In genomic region chr9:69313175-69313574, GRCh38 we compare ENCODE assay signal across 23 cellular contexts. TPM values are rescaled to one million over a fixed set of nuclear protein-coding genes. Genes with fewer than 3 reads are reported as not detected.
DNase-seq lines count a peak whose midpoint lies in the region; ATAC-seq, FAIRE-seq and TF ChIP-seq lines count a peak whose summit lies in the region.
"Had no signal": no experiment of that assay in that cellular context is flagged by ENCODE, and none has a peak within 500 bp of the region (broad histone marks: within the 10 kb centered on the region; RNA-seq: fewer than 3 reads in every experiment).

No MANE protein-coding gene starts in this region.

- H3K27me3 ChIP-seq in GM23338 (ENCODE audit: insufficient read depth) (no peaks in the 10 kb centered on the region), K562 (ENCODE audit: control insufficient read depth in 2 of 2, insufficient read depth in 2 of 2, low read length in 2 of 2) (no peaks in the 10 kb centered on the region), mesendoderm (ENCODE audit: insufficient read depth, low read length, poor library complexity) (no peaks in the 10 kb centered on the region)
- H3K27me3 ChIP-seq: BE2C had no signal

- peaks cover 6% of the 10 kb centered on the region; the same call in 1 of the 2 replicates for H3K9me2 ChIP-seq in GM23338 (ENCODE audit: insufficient read depth)

- no peak overlapping the region for H4K5ac ChIP-seq in mesendoderm (ENCODE audit: low read length)

- no peak overlapping the region for H3K27ac ChIP-seq in A549
- H3K27ac ChIP-seq in GM23338 (ENCODE audit: low read depth), result no peak overlapping the region
- H3K27ac ChIP-seq in K562 (ENCODE audit: extremely low read depth, low read depth, low read length), result no peak overlapping the region
- H3K27ac ChIP-seq in mesendoderm (ENCODE audit: low read depth, low read length), result no peak overlapping the region
- H3K27ac ChIP-seq: 22Rv1 had no signal

- peaks cover 67% of the 10 kb centered on the region for H3K9me3 Mint-ChIP-seq in GM23338

- no peak for TF ChIP-seq CTCF in A549 (IDR thresholded peaks at IDR 0.05)
- TF ChIP-seq CTCF in GM23338 (conservative IDR thresholded peaks at IDR 0.05; ENCODE audit: low read depth in 2 of 2), result no peak
- no peak for TF ChIP-seq CTCF in K562 (IDR thresholded peaks at IDR 0.05 in 2 of 3, conservative IDR thresholded peaks at IDR 0.05 in 1 of 3; ENCODE audit: insufficient read depth in 2 of 3, low read depth in 1 of 3, low read length in 3 of 3)

- no peak overlapping the region for H3K18ac ChIP-seq in mesendoderm (ENCODE audit: low read length)

- no peak overlapping the region for H3K4ac ChIP-seq in mesendoderm (ENCODE audit: low read depth, low read length)

- H3K79me1 ChIP-seq in mesendoderm (ENCODE audit: low read length), result no peaks in the 10 kb centered on the region

- no peak overlapping the region for H2AK5ac ChIP-seq in mesendoderm (ENCODE audit: low read length)

- TF ChIP-seq RAD21 in A549 (conservative IDR thresholded peaks at IDR 0.05 in 1 of 2, IDR thresholded peaks at IDR 0.05 in 1 of 2), result no peak
- no peak for TF ChIP-seq RAD21 in K562 (CRISPR knock-in tag; conservative IDR thresholded peaks at IDR 0.05 in 1 of 2, IDR thresholded peaks at IDR 0.05 in 1 of 2)

- no peak for ATAC-seq in A549
- ATAC-seq in GM23338, result no peak
- no peak for ATAC-seq in K562
- ATAC-seq in HG03442 (IDR thresholded peaks at IDR 0.05; ENCODE audit: unreplicated experiment), result no peak
- ATAC-seq in GM21717 (IDR thresholded peaks at IDR 0.05; ENCODE audit: unreplicated experiment), result no peak
- ATAC-seq: GM12878 had no signal

- H3K56ac ChIP-seq in mesendoderm (ENCODE audit: low read length), result no peak overlapping the region

- CTCF ChIA-PET in A549 (lab: Yijun Ruan, JAX), result no interaction called here
- CTCF ChIA-PET in K562 (lab: Yijun Ruan, JAX; ENCODE audit: low intra/inter-chr PET ratio), result no interaction called here

- H4K20me1 ChIP-seq in GM23338 (replicated peaks; ENCODE audit: insufficient read depth), result no peaks in the 10 kb centered on the region
- no peaks in the 10 kb centered on the region for H4K20me1 ChIP-seq in K562 (replicated peaks; ENCODE audit: control insufficient read depth, insufficient read depth, low read length)

- no peak overlapping the region for H2BK15ac ChIP-seq in mesendoderm (replicated peaks; ENCODE audit: low read depth)

- FAIRE-seq in A549 (lab: Jason Lieb, UNC) (no peak), K562 (lab: Jason Lieb, UNC) (no peak)
- FAIRE-seq: A204.1, GM12878, GM19239, H54 had no signal

- no peak overlapping the region for H3K27ac Mint-ChIP-seq in GM23338
- H3K27ac Mint-ChIP-seq: CD4-positive, alpha-beta memory T cell had no signal

- TF ChIP-seq EP300 in A549 (IDR thresholded peaks at IDR 0.05), result no peak
- TF ChIP-seq EP300 in K562 (IDR thresholded peaks at IDR 0.05; ENCODE audit: low read length), result no peak

- no peaks in the 10 kb centered on the region for H3K9me1 ChIP-seq in K562 (ENCODE audit: control insufficient read depth, insufficient read depth, low read length)

- no peak overlapping the region for H2BK120ac ChIP-seq in mesendoderm (ENCODE audit: low read depth, low read length)

- H3K23ac ChIP-seq in mesendoderm (ENCODE audit: low read length), result no peak overlapping the region

- H3K4me1 ChIP-seq in A549, result no peaks in the 10 kb centered on the region
- peaks cover under 1% of the 10 kb centered on the region; the same call in 1 of the 2 replicates for H3K4me1 ChIP-seq in GM23338 (ENCODE audit: insufficient read depth)
- H3K4me1 ChIP-seq in K562 (replicated peaks in 1 of 2; ENCODE audit: control insufficient read depth in 2 of 2, insufficient read depth in 2 of 2, low read length in 2 of 2), result no peaks in the 10 kb centered on the region
- H3K4me1 ChIP-seq in mesendoderm (ENCODE audit: control insufficient read depth, low read depth, low read length), result peaks cover 3% of the 10 kb centered on the region
- H3K4me1 ChIP-seq: BE2C, Caco-2 had no signal

- H3K9ac ChIP-seq in K562 (ENCODE audit: insufficient read depth in 1 of 2, low read depth in 2 of 2, low read length in 2 of 2), result no peak overlapping the region
- H3K9ac ChIP-seq in mesendoderm (ENCODE audit: low read length), result no peak overlapping the region

- H3K4me2 ChIP-seq in A549 (no peak overlapping the region), GM23338 (no peak overlapping the region), K562 (ENCODE audit: insufficient read depth, low read length) (no peak overlapping the region), mesendoderm (ENCODE audit: low read length) (no peak overlapping the region)

- POLR2A ChIA-PET in A549 (lab: Yijun Ruan, JAX) (no interaction called here), K562 (lab: Yijun Ruan, JAX) (no interaction called here)

- H3K9me3 ChIP-seq in A549 (peaks cover 5% of the 10 kb centered on the region; the same call in 2 of the 3 replicates), K562 (replicated peaks; ENCODE audit: control insufficient read depth, insufficient read depth, low read depth, low read length) (no peaks in the 10 kb centered on the region)
- H3K9me3 ChIP-seq: BE2C, Caco-2 had no signal

- intact Hi-C loops in K562 (cut with micrococcal nuclease), result no loop called here

- peaks cover 52% of the 10 kb centered on the region for H3K36me3 Mint-ChIP-seq in GM23338 (ENCODE audit: low read depth)

- no peak overlapping the region for H3K4me3 Mint-ChIP-seq in GM23338
- H3K4me3 Mint-ChIP-seq: CD4-positive, alpha-beta memory T cell had no signal

- peaks cover 4% of the 10 kb centered on the region; the same call in 1 of the 2 replicates for H3F3A ChIP-seq in GM23338 (replicated peaks; ENCODE audit: low read depth)

- H4K8ac ChIP-seq in mesendoderm (ENCODE audit: low read depth, low read length), result no peak overlapping the region

- H3K36me3 ChIP-seq in GM23338 (ENCODE audit: insufficient read depth) (0 out of 2 replicates have a peak, but pooled peaks cover 19% of the 10 kb centered on the region), K562 (ENCODE audit: control insufficient read depth, insufficient read depth, low read length) (no peaks in the 10 kb centered on the region), mesendoderm (ENCODE audit: control insufficient read depth, insufficient read depth, low read length) (no peaks in the 10 kb centered on the region)
- H3K36me3 ChIP-seq: BE2C, HAP-1 had no signal

- H3K4me1 Mint-ChIP-seq in GM23338, result peaks cover 10% of the 10 kb centered on the region
- H3K4me1 Mint-ChIP-seq: CD4-positive, alpha-beta memory T cell had no signal

- peaks cover 4% of the 10 kb centered on the region for H3K27me3 Mint-ChIP-seq in GM23338 (ENCODE audit: insufficient read depth, low read depth, poor library complexity)

- H2BK5ac ChIP-seq in mesendoderm (ENCODE audit: low read length), result no peak overlapping the region

- in situ Hi-C loops in K562 (cut with MboI), result no loop called here

- no TSS peak for BruUV-seq in K562 (replicated peaks; lab: Mats Ljungman, UMichigan)

- no peak for TF ChIP-seq POLR2A in A549 (IDR thresholded peaks at IDR 0.05; ENCODE audit: low read length)
- TF ChIP-seq POLR2A in K562 (conservative IDR thresholded peaks at IDR 0.05), result no peak

- DNase-seq in A549 (ENCODE audit: low read depth in 1 of 2, low spot score in 1 of 2) (no peak), GM23338 (ENCODE audit: low spot score) (peak; percentile 49), K562 (ENCODE audit: extremely low read depth in 1 of 4, low spot score in 3 of 4) (no peak), mesendoderm (peak; percentile 49)
- no peak for DNase-seq in activated CD4-positive, alpha-beta T cell treated with anti-CD3 and anti-CD28 coated beads, Interleukin-2, amount 50 U/mL, for 48 hours
- DNase-seq: ACHN; AML-193; BE2C; C1 segment of cervical spinal cord; Caco-2; CD4-positive, alpha-beta memory T cell; DMS153; DND-41; GDM1; GOT3 had no signal

- no peak overlapping the region for H2AFZ ChIP-seq in GM23338
- H2AFZ ChIP-seq in K562 (ENCODE audit: low read depth, low read length), result no peak overlapping the region

- H3K4me3 ChIP-seq in A549 (no peak overlapping the region), GM23338 (no peak overlapping the region), K562 (no peak overlapping the region), mesendoderm (ENCODE audit: low read length) (no peak overlapping the region)
- H3K4me3 ChIP-seq: GM12878, HAP-1 had no signal

- H3K79me2 ChIP-seq in GM23338 (replicated peaks; ENCODE audit: insufficient read depth), result no peaks in the 10 kb centered on the region
- H3K79me2 ChIP-seq in K562 (ENCODE audit: control insufficient read depth, insufficient read depth, low read length), result no peaks in the 10 kb centered on the region
- H3K79me2 ChIP-seq in mesendoderm (ENCODE audit: control insufficient read depth, insufficient read depth, low read length), result no peaks in the 10 kb centered on the region

TF ChIP-seq in GM23338, 12 proteins besides CTCF, POLR2A, EP300 and RAD21:
- TF ChIP-seq CREB1 (CRISPR knock-in tag; IDR thresholded peaks at IDR 0.05; ENCODE audit: low read depth), result no peak

RNA-seq across cellular contexts. Expression of gene ENTREP1, which starts 11.8 kb away (rescaled TPM):
- polyA plus RNA-seq in A549 (2011; rRNA removed) (0.09 and 0.16 TPM in 2 replicates), A549 (2017; fragmentation: RNase III; extraction: RNeasy Plus Mini Kit Qiagen cat#74134 plus additional on column Dnase treatment) (0.03 to 0.10 TPM (median 0.04 TPM) in 3 replicates), GM23338 (2016; fragmentation: Nextera tagmentation; extraction: Ambion mirVana) (5.7 and 5.8 TPM in 2 replicates), K562 (2011; rRNA removed) (not detected in 2 replicates), K562 (2014; fragmentation: Illumina TruSeq; extraction: Trizol) (not detected in 2 replicates), K562 (2014; fragmentation: Nextera tagmentation; extraction: Ambion mirVana) (not detected), K562 (2014; rRNA removed) (not detected in 2 replicates)
- 0.06 and 0.11 TPM in 2 replicates for polyA plus RNA-seq in A549 (2012; cell fraction: cytosol; rRNA removed)
- polyA plus RNA-seq in A549 (2012; cell fraction: nucleus; rRNA removed), result 0.28 and 0.40 TPM in 2 replicates
- not detected in 2 replicates for polyA minus RNA-seq in A549 (2011; rRNA and poly(A)+ RNA removed)
- 10.0 and 11.6 TPM in 2 replicates for total RNA-seq in GM23338 (2014; rRNA removed; shearing (Covaris generic))
- total RNA-seq in K562 (2011; cell fraction: chromatin; rRNA removed; ENCODE audit: low replicate concordance), result not detected in 2 replicates
- not detected in 2 replicates for total RNA-seq in K562 (2011; cell fraction: nucleolus; rRNA removed)
- not detected in 2 replicates for total RNA-seq in K562 (2011; cell fraction: nucleoplasm; rRNA removed)
- total RNA-seq in K562 (2014; rRNA removed) (not detected in 2 replicates), K562 (2014; rRNA removed; fragmentation: Illumina TruSeq; extraction: Trizol) (not detected in 2 replicates), K562 (2015; rRNA removed; fragmentation: Illumina TruSeq; extraction: Trizol) (not detected in 2 replicates), K562 (2021) (0.09 TPM in 1 of 2 replicates, not detected in the other)
- polyA plus RNA-seq in K562 (2011; cell fraction: cytosol; rRNA removed), result not detected in 2 replicates
- not detected in 2 replicates for polyA plus RNA-seq in K562 (2011; cell fraction: nucleus; rRNA removed)
- polyA plus RNA-seq in K562 (2012), result not detected in 2 replicates
- not detected in 2 replicates for polyA minus RNA-seq in K562 (2011; rRNA and poly(A)+ RNA removed)
- not detected in 2 replicates for polyA minus RNA-seq in K562 (2011; cell fraction: cytosol; rRNA and poly(A)+ RNA removed)
- polyA minus RNA-seq in K562 (2011; cell fraction: nucleus; rRNA and poly(A)+ RNA removed), result not detected in 2 replicates
- polyA plus RNA-seq in mesendoderm (2013, experiment 1 of 2), result 28.2 TPM
- polyA plus RNA-seq in mesendoderm (2013, experiment 2 of 2), result 28.1 TPM
- total RNA-seq: Caco-2, GM12878 had no signal
- polyA plus RNA-seq: GM12878 had no signal

Comparison
In these comparisons a context has a peak if more than half of its experiments do, and no peak if none do; other contexts are left out.
1. DNase-seq: peak in GM23338 (single experiment) and mesendoderm (single experiment); none in A549 (0 of 2), K562 (0 of 4) and activated CD4-positive, alpha-beta T cell treated with anti-CD3 and anti-CD28 coated beads, Interleukin-2, amount 50 U/mL, for 48 hours (0 of 2).
2. Of the 35 proteins assayed by ChIP-seq in both K562 and A549: peak only in K562: none; only in A549: none; in both: ZFP36; in neither: 34.